ENCODE assay signal across 9 cellular contexts in the genomic region with DNA sequence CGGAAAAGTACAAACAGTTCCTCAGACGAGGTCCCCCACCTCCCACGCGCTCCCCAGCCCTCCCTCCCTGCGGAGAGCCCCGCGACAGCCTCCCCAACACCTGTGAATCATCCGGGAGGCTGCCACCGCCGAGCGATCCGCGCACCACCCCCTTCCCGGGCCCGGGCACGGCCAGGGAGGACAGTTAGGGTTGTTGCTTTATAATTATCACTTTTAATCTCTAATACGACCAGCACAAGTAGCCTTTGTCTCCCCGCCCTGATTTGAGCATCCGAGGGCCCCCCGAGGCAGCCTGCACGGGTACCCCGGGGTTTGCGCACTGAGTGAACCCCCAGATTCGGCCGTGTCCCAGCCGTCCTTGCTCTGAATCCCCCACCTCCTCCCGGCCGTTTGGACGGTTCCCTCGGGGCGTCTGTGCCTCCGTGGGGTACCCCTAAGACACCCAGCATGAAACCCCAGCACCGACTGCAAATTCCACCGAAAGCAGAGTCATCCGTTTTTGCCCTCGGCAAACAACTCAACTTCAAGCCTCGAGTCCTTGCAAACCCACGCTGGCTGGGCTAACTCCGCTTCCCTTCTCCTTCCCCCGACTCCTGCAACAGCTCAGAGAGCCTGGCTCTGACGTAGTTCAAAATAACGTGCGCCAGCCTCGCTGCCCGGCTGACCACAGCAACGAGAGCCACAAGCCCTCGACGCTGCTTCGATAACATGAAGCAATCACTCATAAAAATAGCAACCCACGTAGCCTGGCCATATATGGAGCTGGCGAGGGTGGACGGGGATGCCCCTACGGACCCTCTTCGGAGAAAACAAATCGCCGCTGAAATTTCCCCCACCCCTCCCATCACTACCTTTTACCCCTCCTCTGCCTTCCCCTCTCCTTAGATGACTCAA. TPM values are rescaled to one million over a fixed set of nuclear protein-coding genes. Genes with fewer than 3 reads are reported as not detected.
A peak's percentile ranks its signal among the peaks of the same experiment; 100 is the strongest.
DNase-seq lines count a peak whose midpoint lies in the region; ATAC-seq, FAIRE-seq and TF ChIP-seq lines count a peak whose summit lies in the region.
"Had no signal": no experiment of that assay in that cellular context is flagged by ENCODE, and none has a peak within 500 bp of the region (broad histone marks: within the 10 kb centered on the region; RNA-seq: fewer than 3 reads in every experiment).

No MANE protein-coding gene starts in this region.

- FAIRE-seq in GM12892 (lab: Jason Lieb, UNC), result no peak
- FAIRE-seq: endometrium had no signal

- no peaks in the 10 kb centered on the region for H3K36me3 ChIP-seq in HUES64 (ENCODE audit: insufficient read depth, low read length)
- H3K36me3 ChIP-seq in mucosa of stomach (ENCODE audit: control insufficient read depth, insufficient read depth, low read length), result no peaks in the 10 kb centered on the region
- H3K36me3 ChIP-seq in transverse colon, result no peaks in the 10 kb centered on the region

- H3K4me3 Mint-ChIP-seq in T-helper 1 cell treated with Interleukin-12 subunit alpha and Interleukin-12 subunit beta and Interleukin-4 antibody, amounts not matched to agents 30 μg/mL and 1 μg/mL, for 36 hours, result peak overlapping the region; percentile 86

- peak overlapping the region; percentile 92 for H3K27ac Mint-ChIP-seq in T-helper 1 cell treated with Interleukin-12 subunit alpha and Interleukin-12 subunit beta and Interleukin-4 antibody, amounts not matched to agents 30 μg/mL and 1 μg/mL, for 36 hours

- H3K27me3 Mint-ChIP-seq in T-helper 1 cell treated with Interleukin-12 subunit alpha and Interleukin-12 subunit beta and Interleukin-4 antibody, amounts not matched to agents 30 μg/mL and 1 μg/mL, for 36 hours (ENCODE audit: low read depth), result peaks cover 20% of the 10 kb centered on the region

- no peaks in the 10 kb centered on the region for H3K36me3 Mint-ChIP-seq in T-helper 1 cell treated with Interleukin-12 subunit alpha and Interleukin-12 subunit beta and Interleukin-4 antibody, amounts not matched to agents 30 μg/mL and 1 μg/mL, for 36 hours (ENCODE audit: low read depth)

- peak overlapping the region; percentile 56 for H3K4me3 ChIP-seq in HUES64 (ENCODE audit: low read length)
- H3K4me3 ChIP-seq in epithelial cell of proximal tubule (ENCODE audit: low read depth, low read length), result peak overlapping the region; percentile 46
- H3K4me3 ChIP-seq in mucosa of stomach (ENCODE audit: low read length), result no peak overlapping the region
- H3K4me3 ChIP-seq in transverse colon, result peak overlapping the region in 1 of 4 donors; percentile 6

- H3K9ac ChIP-seq in HUES64 (ENCODE audit: low read depth, low read length) (peak overlapping the region; percentile 57), mucosa of stomach (ENCODE audit: low read length) (peak overlapping the region; percentile 52)

- H3K27me3 ChIP-seq in HUES64 (ENCODE audit: insufficient read depth, low read length) (peaks cover 47% of the 10 kb centered on the region), mucosa of stomach (ENCODE audit: control insufficient read depth, insufficient read depth, low read length) (peaks cover 24% of the 10 kb centered on the region), transverse colon (peaks cover 58% of the 10 kb centered on the region)

- no peak for ATAC-seq in GM21360 (IDR thresholded peaks at IDR 0.05; ENCODE audit: unreplicated experiment)

- H3K9me3 ChIP-seq in HUES64 (ENCODE audit: insufficient read depth, low read depth, low read length) (no peaks in the 10 kb centered on the region), mucosa of stomach (ENCODE audit: control insufficient read depth, low read length) (no peaks in the 10 kb centered on the region), transverse colon (no peaks in the 10 kb centered on the region)

- no peak for TF ChIP-seq POLR2A in transverse colon (IDR thresholded peaks at IDR 0.05)
- TF ChIP-seq POLR2A in GM12892 (IDR thresholded peaks at IDR 0.05; ENCODE audit: low read depth, low read length), result no peak

- DNase-seq in Ammon's horn (ENCODE audit: low spot score) (peak; percentile 83), epithelial cell of proximal tubule (ENCODE audit: low read depth) (peak; percentile 49), transverse colon (peak; percentile 13), GM12892 (ENCODE audit: insufficient read length) (no peak)

- peaks cover 9% of the 10 kb centered on the region for H3K4me1 Mint-ChIP-seq in T-helper 1 cell treated with Interleukin-12 subunit alpha and Interleukin-12 subunit beta and Interleukin-4 antibody, amounts not matched to agents 30 μg/mL and 1 μg/mL, for 36 hours (ENCODE audit: low read depth)

- peak overlapping the region; percentile 47; the same call in 1 of the 2 replicates for H3K27ac ChIP-seq in HUES64 (ENCODE audit: low read depth, low read length)
- H3K27ac ChIP-seq in transverse colon, result peak overlapping the region; percentile 21 to 57 (median 49)

- WGBS in HUES64, result 1% methylated on average over 49 of the region's 56 CpGs
- WGBS in transverse colon (ENCODE audit: low coverage in 1 of 2), 2 donors, result 12 to 19% methylated on average over 13 to 50 of the region's 56 CpGs

- peaks cover 11% of the 10 kb centered on the region for H3K4me1 ChIP-seq in HUES64 (ENCODE audit: insufficient read depth, low read length)
- peaks cover 5% of the 10 kb centered on the region for H3K4me1 ChIP-seq in mucosa of stomach (ENCODE audit: control insufficient read depth, insufficient read depth, low read length)
- H3K4me1 ChIP-seq in transverse colon, result peaks cover 0 to 5% (median 2%) of the 10 kb centered on the region in 4 donors

- H3K9me3 Mint-ChIP-seq in T-helper 1 cell treated with Interleukin-12 subunit alpha and Interleukin-12 subunit beta and Interleukin-4 antibody, amounts not matched to agents 30 μg/mL and 1 μg/mL, for 36 hours, result no peaks in the 10 kb centered on the region

- intact Hi-C loops in transverse colon (cut with DNase I; ENCODE audit: low total_unique reads), result no loop called here

- TF ChIP-seq EP300 in transverse colon (IDR thresholded peaks at IDR 0.05; ENCODE audit: low read depth), result peak; percentile 48

- in situ Hi-C loops in transverse colon (cut with MboI; ENCODE audit: low pct_ligation_motif_present in 1 of 4, low pct_unique_long_range_greater_than_20kb in 1 of 4, low sequenced_read_pairs in 3 of 4), result no loop called here

- TF ChIP-seq CTCF in epithelial cell of proximal tubule (conservative IDR thresholded peaks at IDR 0.05; ENCODE audit: low read depth, low read length), result no peak
- no peak for TF ChIP-seq CTCF in transverse colon (IDR thresholded peaks at IDR 0.05)

RNA-seq across cellular contexts. Expression of gene SNAP25, which starts 0.9 kb away (rescaled TPM):
- 0.45 TPM for polyA plus RNA-seq in HUES64 (2013, experiment 1 of 2)
- 1.3 TPM for polyA plus RNA-seq in HUES64 (2013, experiment 2 of 2)
- total RNA-seq in epithelial cell of proximal tubule, result 0.22 and 1.4 TPM in 2 replicates
- 1 to 10 TPM in 3 of 4 donors, not detected in 1; 1.4 to 4.2 (median 2.4) TPM for total RNA-seq in transverse colon
- not detected for polyA plus RNA-seq in GM12892 (2012; ENCODE audit: missing spikeins)
